ENCODE assay signal across 16 cellular contexts in the genomic region with DNA sequence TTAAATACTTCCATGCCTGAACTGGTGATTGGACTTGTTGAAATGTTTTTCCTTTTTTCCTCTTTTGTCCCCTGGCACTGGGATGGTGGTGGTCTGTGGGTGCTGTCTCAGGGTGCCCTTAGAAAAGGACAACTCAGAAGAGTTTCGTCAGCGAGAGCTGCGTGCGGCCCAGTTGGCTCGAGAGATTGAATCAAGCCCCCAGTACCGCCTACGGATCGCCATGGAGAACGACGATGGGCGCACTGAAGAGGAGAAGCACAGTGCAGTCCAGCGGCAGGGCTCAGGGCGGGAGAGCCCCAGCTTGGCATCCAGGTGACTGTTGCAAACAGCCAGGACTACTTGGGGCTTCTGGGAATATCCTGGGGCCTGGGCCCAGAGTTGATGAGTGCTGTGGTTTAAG. TPM values are rescaled to one million over a fixed set of nuclear protein-coding genes. Genes with fewer than 3 reads are reported as not detected.
"Had no signal": no experiment of that assay in that cellular context is flagged by ENCODE, and none has a peak within 500 bp of the region (broad histone marks: within the 10 kb centered on the region; RNA-seq: fewer than 3 reads in every experiment).

No MANE protein-coding gene starts in this region.

- H3K4me3 Mint-ChIP-seq: immature natural killer cell, nephron had no signal

- ATAC-seq: esophagus mucosa, heart right ventricle, left lung, sciatic nerve had no signal

- H3K9me3 Mint-ChIP-seq: immature natural killer cell, nephron had no signal

- H3K27ac Mint-ChIP-seq: nephron had no signal

- DNase-seq: effector memory CD4-positive, alpha-beta T cell; heart right ventricle; immature natural killer cell; left lung; spleen; stimulated activated CD4-positive, alpha-beta T cell treated with anti-CD3 and anti-CD28 coated beads, Interleukin-15, amount 100 ng/mL, for 24 hours; stimulated activated CD4-positive, alpha-beta T cell treated with anti-CD3 and anti-CD28 coated beads, Interleukin-1b, Interleukin-23, amount 100 ng/mL, for 48 hours; stimulated activated CD4-positive, alpha-beta T cell treated with anti-CD3 and anti-CD28 coated beads, Interleukin-4, amount 100 ng/mL, for 24 hours; stimulated activated naive CD4-positive, alpha-beta T cell; stomach; substantia nigra; transverse colon had no signal

RNA-seq across cellular contexts. Expression of gene ATP2A1, which starts 48.5 kb away (rescaled TPM):
- total RNA-seq: frontal cortex had no signal
